ENCODE assay signal across 1 cellular context in the genomic region with DNA sequence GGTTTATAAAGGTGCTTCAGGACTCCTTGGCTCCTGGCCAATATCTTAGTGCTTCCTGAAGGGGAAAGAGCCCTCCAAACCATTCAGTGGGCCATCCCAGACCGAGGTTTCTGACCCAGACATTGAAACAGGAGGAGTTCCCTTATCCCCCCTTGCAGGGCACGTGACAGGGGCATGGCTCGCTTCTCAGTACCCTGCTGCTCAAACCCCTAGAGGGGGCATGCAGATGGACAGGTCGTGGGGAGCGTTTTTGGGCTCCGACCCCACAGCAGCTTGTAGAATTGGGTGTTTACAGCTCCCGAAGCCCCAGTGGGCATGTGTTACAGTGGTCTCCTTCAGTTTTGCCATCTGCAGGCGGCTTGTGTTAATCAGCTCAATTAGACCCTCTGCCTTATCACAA.
TF ChIP-seq lines count a peak whose summit lies in the region.

No MANE protein-coding gene starts in this region.

TF ChIP-seq in K562, 482 proteins besides CTCF, POLR2A, EP300 and RAD21:
- TF ChIP-seq NFIC (IDR thresholded peaks at IDR 0.05): peak; percentile 68
